ENCODE assay signal across 8 cellular contexts in genomic region chr16:17258848-17259713, GRCh38.
DNase-seq lines count a peak whose midpoint lies in the region; ATAC-seq and TF ChIP-seq lines count a peak whose summit lies in the region.

No MANE protein-coding gene starts in this region.

- H3K4me1 ChIP-seq in neural progenitor cell, result no peaks in the 10 kb centered on the region
- H3K4me1 ChIP-seq in testis, result no peaks in the 10 kb centered on the region

- H4K20me1 ChIP-seq in neural progenitor cell (ENCODE audit: low read depth), result no peaks in the 10 kb centered on the region

- no peak overlapping the region for H3K27ac ChIP-seq in neural progenitor cell
- H3K27ac ChIP-seq in testis, result no peak overlapping the region

- H3K4me3 ChIP-seq in neural progenitor cell (no peak overlapping the region), testis (no peak overlapping the region)

- H3K27me3 Mint-ChIP-seq in neural progenitor cell (ENCODE audit: insufficient read depth, low read depth), result no peaks in the 10 kb centered on the region

- TF ChIP-seq CTCF in neural progenitor cell (IDR thresholded peaks at IDR 0.05) (no peak), testis (IDR thresholded peaks at IDR 0.05) (no peak)

- peaks cover 42% of the 10 kb centered on the region for H3K4me1 Mint-ChIP-seq in neural progenitor cell

- H3K27ac Mint-ChIP-seq in neural progenitor cell, result peak overlapping the region; percentile 90

- H3K9me3 ChIP-seq in neural progenitor cell (ENCODE audit: low read depth) (no peaks in the 10 kb centered on the region), testis (no peaks in the 10 kb centered on the region)

- no peak overlapping the region for H3K9ac ChIP-seq in neural progenitor cell

- no peaks in the 10 kb centered on the region for H3K9me3 Mint-ChIP-seq in neural progenitor cell

- no peak for TF ChIP-seq POLR2A in testis (IDR thresholded peaks at IDR 0.05)

- H3K27me3 ChIP-seq in neural progenitor cell, result no peaks in the 10 kb centered on the region
- no peaks in the 10 kb centered on the region for H3K27me3 ChIP-seq in testis

- 87 to 91% methylated on average over 23 of the region's 23 CpGs for WGBS in testis, 2 donors

- intact Hi-C loops in testis (cut with DNase I; ENCODE audit: low total_unique reads), result no loop called here

- DNase-seq in RPMI8226 (peak; percentile 63), neural progenitor cell (ENCODE audit: low spot score) (no peak), islet precursor cell (no peak), ureter (ENCODE audit: low spot score) (no peak), KBM-7 (no peak), testis (no peak)

- H3K4me2 ChIP-seq in neural progenitor cell, result no peak overlapping the region

- no peaks in the 10 kb centered on the region for H3K36me3 ChIP-seq in neural progenitor cell
- no peaks in the 10 kb centered on the region for H3K36me3 ChIP-seq in testis (ENCODE audit: low read depth, missing control alignments)

- H3K36me3 Mint-ChIP-seq in neural progenitor cell, result peaks cover 5% of the 10 kb centered on the region

- H3K4me3 Mint-ChIP-seq in neural progenitor cell, result no peak overlapping the region

- in situ Hi-C loops in KBM-7 (cut with MboI; ENCODE audit: low pct_unique_long_range_greater_than_20kb, low sequenced_read_pairs), result no loop called here

- no peaks in the 10 kb centered on the region for H3F3A ChIP-seq in neural progenitor cell (ENCODE audit: low read depth)

- ATAC-seq in GM18520 (IDR thresholded peaks at IDR 0.05; ENCODE audit: unreplicated experiment) (peak; percentile 77), HG02588 (IDR thresholded peaks at IDR 0.05; ENCODE audit: unreplicated experiment) (peak; percentile 69)

- H3K79me2 ChIP-seq in neural progenitor cell (ENCODE audit: low read depth), result no peaks in the 10 kb centered on the region

- no peak overlapping the region for H2AFZ ChIP-seq in neural progenitor cell (replicated peaks)
